8 cellular contexts compared by ENCODE assay signal in genomic region chr14:99271951-99272668, GRCh38. TPM values are rescaled to one million over a fixed set of nuclear protein-coding genes. Genes with fewer than 3 reads are reported as not detected.
DNase-seq lines count a peak whose midpoint lies in the region; ATAC-seq, FAIRE-seq and TF ChIP-seq lines count a peak whose summit lies in the region.

TSS of gene BCL11B (minus strand) at chr14:99272197. CDS start at chr14:99271218, 979 bp downstream.

- peak within 1 kb of the TSS; percentile 96 for H3K27ac ChIP-seq in foreskin keratinocyte
- no peak within 1 kb of the TSS for H3K27ac ChIP-seq in pancreas
- peak within 1 kb of the TSS in 1 of 4 donors; percentile 74 for H3K27ac ChIP-seq in tibial nerve

- peaks cover 3% of the 10 kb centered on the region for H3K4me1 ChIP-seq in foreskin keratinocyte
- peaks cover 4 to 12% (median 8%) of the 10 kb centered on the region in 3 donors for H3K4me1 ChIP-seq in pancreas
- peaks cover 0 to 60% (median 26%) of the 10 kb centered on the region in 4 donors for H3K4me1 ChIP-seq in tibial nerve

- H3K4me3 ChIP-seq in pancreas = peak within 1 kb of the TSS in 3 of 4 donors; percentile 6 to 39 (median 12)
- H3K4me3 ChIP-seq in tibial nerve = peak within 1 kb of the TSS in 3 of 4 donors; percentile 7 to 50 (median 47)

- TF ChIP-seq POLR2A in tibial nerve (IDR thresholded peaks at IDR 0.05) = no peak

- no peak for TF ChIP-seq EP300 in tibial nerve (IDR thresholded peaks at IDR 0.05)

- H3K9me3 ChIP-seq in pancreas = no peaks in the 10 kb centered on the region
- H3K9me3 ChIP-seq in tibial nerve = no peaks in the 10 kb centered on the region

- peak; percentile 87 for TF ChIP-seq CTCF in foreskin keratinocyte (conservative IDR thresholded peaks at IDR 0.05)
- TF ChIP-seq CTCF in pancreas (IDR thresholded peaks at IDR 0.05) = no peak
- peak in 2 of 5 experiments; percentile 13 to 25 for TF ChIP-seq CTCF in tibial nerve (IDR thresholded peaks at IDR 0.05)

- ATAC-seq in GM21737 (IDR thresholded peaks at IDR 0.05; ENCODE audit: unreplicated experiment) (peak; percentile 72), foreskin keratinocyte (peak; percentile 65), pancreas (peak in 3 of 4 donors; percentile 53 to 65 (median 60))

- H3K27me3 ChIP-seq in foreskin keratinocyte (peaks cover 20% of the 10 kb centered on the region), pancreas (peaks cover 0 to 29% (median 9%) of the 10 kb centered on the region in 4 donors), tibial nerve (peaks cover 0 to 93% of the 10 kb centered on the region in 2 donors)

- FAIRE-seq in pancreas (lab: Jason Lieb, UNC) = no peak

- intact Hi-C loops in pancreas (cut with DNase I) = no loop called here

- H3K36me3 ChIP-seq in pancreas = no peaks in the 10 kb centered on the region
- H3K36me3 ChIP-seq in tibial nerve = no peaks in the 10 kb centered on the region

- WGBS in pancreas, 2 donors = 1 to 2% methylated on average over 51 of the region's 51 CpGs
- WGBS in tibial nerve, 2 donors = 1% methylated on average over 45 to 46 of the region's 51 CpGs

- DNase-seq in DMS53 treated with DMSO at 0.1 percent for 48 hours (lab: John Stamatoyannopoulos, UW; ENCODE audit: unreplicated experiment) = peak; percentile 46
- peak; percentile 94 to 96 for DNase-seq in Kasumi-1 (lab: John Stamatoyannopoulos, UW)
- DNase-seq in SIG-M5 (lab: John Stamatoyannopoulos, UW) = peak; percentile 73
- peak; percentile 82 for DNase-seq in activated effector memory CD4-positive, alpha-beta T cell treated with Interleukin-2 at 50 U/mL for 16 hours
- DNase-seq in foreskin keratinocyte = peak; percentile 87 to 94
- peak in 2 of 6 donors; percentile 19 to 25 for DNase-seq in pancreas
- DNase-seq in tibial nerve (ENCODE audit: low spot score in 2 of 2) = peak in 1 of 2 donors; percentile 41

RNA-seq across cellular contexts. Expression of gene BCL11B, which starts in this region (rescaled TPM):
- total RNA-seq in foreskin keratinocyte = 15.4 and 16.3 TPM in 2 replicates
- polyA plus RNA-seq in foreskin keratinocyte = 3.8 and 4.4 TPM in 2 replicates
- under 1 TPM; 0.12 to 0.47 (median 0.36) TPM for total RNA-seq in pancreas
- polyA plus RNA-seq in pancreas = under 1 TPM; 0.04 to 0.07 TPM
- under 1 TPM; 0.21 to 0.78 (median 0.26) TPM for total RNA-seq in tibial nerve

Comparison
In these comparisons a context has a peak if more than half of its experiments do, and no peak if none do; other contexts are left out.
1. Peak in ATAC-seq and H3K4me3 ChIP-seq in pancreas; RNA of the gene not detected or under 1 TPM.